In the genomic region with DNA sequence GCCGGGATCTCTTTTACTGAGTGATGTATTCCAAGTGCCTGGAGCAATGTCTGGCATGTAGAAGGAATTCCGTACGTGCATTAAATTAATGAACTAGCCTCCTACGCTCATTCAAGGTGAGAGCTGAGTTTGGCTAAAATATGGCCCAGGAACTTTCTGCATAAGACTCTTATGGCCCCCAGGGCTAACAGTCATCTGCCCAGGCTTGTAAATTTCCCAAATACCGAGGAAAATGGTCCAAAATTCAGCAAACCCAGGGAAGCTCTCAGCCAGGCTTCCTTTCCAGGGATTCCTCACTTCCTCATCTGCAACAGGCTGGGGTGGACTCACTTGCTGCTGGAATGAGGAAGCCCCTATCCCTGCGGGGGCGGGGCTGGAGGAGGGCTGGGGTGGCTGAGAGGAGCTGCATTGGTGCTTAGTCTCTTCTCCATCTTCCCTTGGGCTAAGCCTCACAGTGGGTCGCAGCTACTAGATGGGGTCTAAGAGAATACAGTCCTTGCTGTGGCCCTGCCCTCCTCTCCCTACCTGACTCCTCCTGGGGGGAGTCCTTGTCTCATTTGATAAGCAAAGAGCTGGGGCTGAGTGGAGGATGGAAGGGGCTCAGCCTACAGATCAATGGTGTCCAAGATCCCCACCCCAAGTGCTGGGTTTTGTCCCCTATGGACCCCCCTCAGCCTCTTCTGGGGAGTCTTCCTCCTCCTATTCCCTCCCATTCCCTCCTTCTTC, we compare ENCODE assay signal across 15 cellular contexts. TPM values are rescaled to one million over a fixed set of nuclear protein-coding genes. Genes with fewer than 3 reads are reported as not detected.
A peak's percentile ranks its signal among the peaks of the same experiment; 100 is the strongest.
DNase-seq lines count a peak whose midpoint lies in the region; ATAC-seq and TF ChIP-seq lines count a peak whose summit lies in the region.
"Had no signal": no experiment of that assay in that cellular context is flagged by ENCODE, and none has a peak within 500 bp of the region (broad histone marks: within the 10 kb centered on the region; RNA-seq: fewer than 3 reads in every experiment).

No MANE protein-coding gene starts in this region.

- 72 to 78% (median 77%) methylated on average over 8 of the region's 8 CpGs for WGBS in spleen, 5 donors

- no peak overlapping the region for H3K27ac ChIP-seq in right atrium auricular region
- no peak overlapping the region for H3K27ac ChIP-seq in naive thymus-derived CD4-positive, alpha-beta T cell (ENCODE audit: low read depth, low read length)
- no peak overlapping the region for H3K27ac ChIP-seq in colonic mucosa
- H3K27ac ChIP-seq in spleen = peak overlapping the region in 4 of 8 donors; percentile 24 to 58 (median 40)
- H3K27ac ChIP-seq: gastroesophageal sphincter had no signal

- peaks cover 26 to 63% (median 43%) of the 10 kb centered on the region in 7 donors for H3K4me1 Mint-ChIP-seq in naive thymus-derived CD4-positive, alpha-beta T cell

- DNase-seq in cardiac septum (ENCODE audit: low spot score) (peak; percentile 24), right atrium auricular region (ENCODE audit: low spot score) (no peak), adipocyte (ENCODE audit: low read depth) (peak; percentile 3), ureter (ENCODE audit: low spot score) (peak; percentile 24), HuH-7 (ENCODE audit: low spot score) (no peak), colonic mucosa (no peak), spleen (no peak)
- no peak for DNase-seq in naive thymus-derived CD4-positive, alpha-beta T cell
- DNase-seq: activated gamma-delta T cell; DMS153; effector memory CD4-positive, alpha-beta T cell; NCI-H2029 treated with DMSO at 0.1 percent for 48 hours; occipital lobe had no signal

- H3K9ac ChIP-seq in adipocyte (ENCODE audit: low read length) (no peak overlapping the region), colonic mucosa (ENCODE audit: low read depth in 2 of 2, low read length in 2 of 2) (no peak overlapping the region)

- intact Hi-C loops in cardiac septum (cut with DNase I) (no loop called here), colonic mucosa (cut with DNase I) (no loop called here), spleen (cut with DNase I; ENCODE audit: low total_unique reads) (no loop called here)
- intact Hi-C loops in naive thymus-derived CD4-positive, alpha-beta T cell (cut with micrococcal nuclease) = loop anchor here in 1 of 2 donors (5.0 kb wide), 1 partner anchor 55 kb away; no protein-coding TSS in a partner anchor

- TF ChIP-seq CTCF in right atrium auricular region (IDR thresholded peaks at IDR 0.05) (no peak), colonic mucosa (IDR thresholded peaks at IDR 0.05) (no peak), spleen (IDR thresholded peaks at IDR 0.05 in 8 of 11, conservative IDR thresholded peaks at IDR 0.05 in 3 of 11) (no peak)

- H3K9me3 ChIP-seq in right atrium auricular region = no peaks in the 10 kb centered on the region
- H3K9me3 ChIP-seq in adipocyte (ENCODE audit: control insufficient read depth, low read length) = peaks cover 8% of the 10 kb centered on the region
- peaks cover 0 to 4% (median 0%) of the 10 kb centered on the region in 3 experiments for H3K9me3 ChIP-seq in naive thymus-derived CD4-positive, alpha-beta T cell (ENCODE audit: control insufficient read depth in 2 of 3, low read length in 3 of 3)
- H3K9me3 ChIP-seq in colonic mucosa = no peaks in the 10 kb centered on the region
- H3K9me3 ChIP-seq in spleen = peaks cover 0 to 15% (median 7%) of the 10 kb centered on the region in 8 donors
- H3K9me3 ChIP-seq: gastroesophageal sphincter had no signal

- H3K4me1 ChIP-seq in right atrium auricular region (no peaks in the 10 kb centered on the region), adipocyte (ENCODE audit: control insufficient read depth, insufficient read depth, low read length) (peaks cover 7% of the 10 kb centered on the region), colonic mucosa (no peaks in the 10 kb centered on the region), spleen (peaks cover 0 to 8% (median 0%) of the 10 kb centered on the region in 6 donors)
- peaks cover 6 to 23% of the 10 kb centered on the region in 2 donors for H3K4me1 ChIP-seq in naive thymus-derived CD4-positive, alpha-beta T cell (ENCODE audit: control insufficient read depth in 2 of 2, insufficient read depth in 2 of 2, low read length in 2 of 2)
- H3K4me1 ChIP-seq: gastroesophageal sphincter had no signal

- H3K27me3 Mint-ChIP-seq in naive thymus-derived CD4-positive, alpha-beta T cell = peaks cover 0 to 2% (median 0%) of the 10 kb centered on the region in 5 donors

- H3K36me3 Mint-ChIP-seq in naive thymus-derived CD4-positive, alpha-beta T cell = peaks cover 0 to 30% (median 7%) of the 10 kb centered on the region in 5 donors

- CTCF ChIA-PET in naive thymus-derived CD4-positive, alpha-beta T cell (lab: Charles Lee) = interaction anchor here (0.6 kb wide), 1 partner anchor 282 kb away, joined by 5 read pairs; no protein-coding TSS in a partner anchor

- no peak overlapping the region for H3K4me3 Mint-ChIP-seq in naive thymus-derived CD4-positive, alpha-beta T cell

- peaks cover 0 to 30% (median 5%) of the 10 kb centered on the region in 11 donors for H3K9me3 Mint-ChIP-seq in naive thymus-derived CD4-positive, alpha-beta T cell

- no peak for ATAC-seq in naive thymus-derived CD4-positive, alpha-beta T cell
- ATAC-seq: gastroesophageal sphincter, Right ventricle myocardium inferior had no signal

- POLR2A ChIA-PET in naive thymus-derived CD4-positive, alpha-beta T cell (lab: Charles Lee) = interaction anchor here (1.7 kb wide), 1 partner anchor 29 kb away, joined by 4 read pairs; a partner anchor contains a TSS

- H3K27me3 ChIP-seq in right atrium auricular region (no peaks in the 10 kb centered on the region), adipocyte (replicated peaks; ENCODE audit: control insufficient read depth, insufficient read depth, low read length) (no peaks in the 10 kb centered on the region), colonic mucosa (no peaks in the 10 kb centered on the region), spleen (replicated peaks in 1 of 7) (no peaks in the 10 kb centered on the region)
- H3K27me3 ChIP-seq in naive thymus-derived CD4-positive, alpha-beta T cell (ENCODE audit: control insufficient read depth in 2 of 2, insufficient read depth in 2 of 2, low read length in 2 of 2) = no peaks in the 10 kb centered on the region
- H3K27me3 ChIP-seq: gastroesophageal sphincter had no signal

- TF ChIP-seq POLR2A in spleen (IDR thresholded peaks at IDR 0.05) = no peak

- H3K4me3 ChIP-seq in right atrium auricular region = no peak overlapping the region
- H3K4me3 ChIP-seq in adipocyte (ENCODE audit: low read length) = no peak overlapping the region
- H3K4me3 ChIP-seq in naive thymus-derived CD4-positive, alpha-beta T cell (ENCODE audit: low read length) = no peak overlapping the region
- no peak overlapping the region for H3K4me3 ChIP-seq in colonic mucosa
- H3K4me3 ChIP-seq in spleen = no peak overlapping the region
- H3K4me3 ChIP-seq: gastroesophageal sphincter had no signal

- H3K36me3 ChIP-seq in right atrium auricular region (no peaks in the 10 kb centered on the region), adipocyte (ENCODE audit: control insufficient read depth, insufficient read depth, low read length, severe bottlenecking) (no peaks in the 10 kb centered on the region), colonic mucosa (no peaks in the 10 kb centered on the region), spleen (no peaks in the 10 kb centered on the region)
- no peaks in the 10 kb centered on the region for H3K36me3 ChIP-seq in naive thymus-derived CD4-positive, alpha-beta T cell (ENCODE audit: control insufficient read depth in 2 of 3, insufficient read depth in 3 of 3, low read length in 3 of 3)
- H3K36me3 ChIP-seq: gastroesophageal sphincter had no signal

- peak overlapping the region in 6 of 9 donors; percentile 11 to 84 (median 67) for H3K27ac Mint-ChIP-seq in naive thymus-derived CD4-positive, alpha-beta T cell

RNA-seq across cellular contexts. Expression of a gene that starts 28.5 kb away (rescaled TPM):
- total RNA-seq in cardiac septum (692 TPM), right atrium auricular region (10 to 100 TPM; 79.6 to 93.2 TPM), ureter (60.0 TPM), colonic mucosa (10 to 100 TPM in 1 of 2 donors, 1 to 10 TPM in 1; 7.2 to 13.1 TPM), spleen (1 to 10 TPM; 1.9 to 6.8 (median 3.5) TPM)
- total RNA-seq in naive thymus-derived CD4-positive, alpha-beta T cell = under 1 TPM in 1 of 5 experiments, not detected in 4; 0.56 TPM
- not detected for polyA plus RNA-seq in naive thymus-derived CD4-positive, alpha-beta T cell
- 10 to 100 TPM in 2 of 3 donors, 1 to 10 TPM in 1; 4.6 to 50.5 (median 11.0) TPM for polyA plus RNA-seq in spleen

Comparison
In these comparisons a context has a peak if more than half of its experiments do, and no peak if none do; other contexts are left out.
1. DNase-seq: peak in cardiac septum (single experiment), adipocyte (single experiment) and ureter (single experiment); none in right atrium auricular region (single experiment), naive thymus-derived CD4-positive, alpha-beta T cell (0 of 9), HuH-7 (single experiment), colonic mucosa (single experiment) and spleen (single experiment).